8 cellular contexts compared by ENCODE assay signal in the genomic region with DNA sequence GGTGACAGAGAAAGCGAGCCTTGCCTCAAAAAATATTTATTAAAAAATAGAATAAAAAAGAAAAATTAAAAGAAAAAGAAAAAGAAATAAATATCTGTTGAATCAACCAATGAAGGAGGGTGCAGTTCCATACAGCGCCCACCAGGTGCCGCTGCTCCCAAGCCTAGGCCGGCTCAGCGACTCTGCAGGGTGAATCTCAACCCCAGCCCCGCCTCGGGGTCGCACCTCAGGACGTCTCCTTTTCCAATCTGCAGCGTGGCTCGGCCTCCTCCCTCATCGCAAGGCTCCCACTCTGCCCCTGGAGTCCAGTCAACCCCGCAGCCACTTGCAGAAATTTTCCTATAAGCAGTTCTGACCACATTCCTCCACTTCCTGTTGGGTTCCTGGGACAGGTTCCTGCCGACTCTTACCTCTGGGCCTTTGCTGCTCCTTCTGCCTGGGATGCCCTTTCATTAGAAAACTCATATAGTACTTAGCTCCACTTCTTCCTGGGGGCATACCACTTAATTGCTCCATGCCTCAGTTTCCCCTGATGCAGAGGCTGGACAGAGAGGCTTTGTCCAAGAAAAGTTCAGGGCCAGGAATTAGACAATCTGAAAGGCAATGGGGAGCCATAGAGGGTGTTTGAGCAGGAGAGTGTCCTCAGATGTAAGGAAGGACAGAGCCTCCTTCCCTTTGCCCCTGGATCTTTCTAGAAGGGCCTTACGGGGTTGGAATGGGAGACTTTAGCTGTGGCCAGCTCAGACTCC. TPM values are rescaled to one million over a fixed set of nuclear protein-coding genes. Genes with fewer than 3 reads are reported as not detected.
A peak's percentile ranks its signal among the peaks of the same experiment; 100 is the strongest.
DNase-seq lines count a peak whose midpoint lies in the region; ATAC-seq and TF ChIP-seq lines count a peak whose summit lies in the region.

No MANE protein-coding gene starts in this region.

- H3K36me3 Mint-ChIP-seq in WTC11: no peaks in the 10 kb centered on the region

- H3K4me1 ChIP-seq in MM.1S (ENCODE audit: low read length): peaks cover 7% of the 10 kb centered on the region; the same call in 1 of the 2 replicates
- H3K4me1 ChIP-seq in breast epithelium: no peaks in the 10 kb centered on the region

- no peaks in the 10 kb centered on the region for H4K20me1 ChIP-seq in MM.1S (ENCODE audit: insufficient read depth, low read length)

- no peaks in the 10 kb centered on the region for H3K9me2 ChIP-seq in MM.1S (replicated peaks; ENCODE audit: insufficient read depth, low read length)

- CTCF ChIA-PET in WTC11 (lab: Charles Lee): interaction anchor here (0.7 to 3.9 kb wide), 21 partner anchors 9 to 398 kb away, joined by 3 to 21 read pairs (median 5); a partner anchor contains a TSS

- H3K4me3 ChIP-seq in MM.1S (ENCODE audit: low read length) (peak overlapping the region; percentile 46; the same call in 1 of the 2 replicates), breast epithelium (no peak overlapping the region)

- no peak overlapping the region for H3K27ac Mint-ChIP-seq in WTC11

- peak overlapping the region; percentile 37; the same call in 1 of the 2 replicates for H3K4me3 Mint-ChIP-seq in WTC11

- intact Hi-C loops in breast epithelium (cut with DNase I; ENCODE audit: low total_unique reads): no loop called here
- intact Hi-C loops in left colon (cut with DNase I, micrococcal nuclease): loop anchor here in 1 of 2 donors (5.0 kb wide), 1 partner anchor 428 kb away; no protein-coding TSS in a partner anchor

- peaks cover 72% of the 10 kb centered on the region for H3K27me3 ChIP-seq in MM.1S (replicated peaks; ENCODE audit: insufficient read depth, low read length)
- peaks cover 0 to 21% of the 10 kb centered on the region in 2 donors for H3K27me3 ChIP-seq in breast epithelium

- no peaks in the 10 kb centered on the region for H3F3A ChIP-seq in MM.1S (ENCODE audit: insufficient read depth, low read length)

- peaks cover 4% of the 10 kb centered on the region; the same call in 1 of the 2 replicates for H3K27me3 Mint-ChIP-seq in WTC11 (ENCODE audit: low read depth)

- H3K27ac ChIP-seq in MM.1S (ENCODE audit: low read length): no peak overlapping the region
- no peak overlapping the region for H3K27ac ChIP-seq in breast epithelium

- peak; percentile 87 for TF ChIP-seq CTCF in MM.1S (IDR thresholded peaks at IDR 0.05; ENCODE audit: low read length)
- peak; percentile 100 for TF ChIP-seq CTCF in WTC11 (IDR thresholded peaks at IDR 0.05)
- TF ChIP-seq CTCF in breast epithelium (IDR thresholded peaks at IDR 0.05): peak; percentile 78 to 93 (median 87)

- ATAC-seq in WTC11 (peak; percentile 87), left colon (peak; percentile 72), GM21786 (IDR thresholded peaks at IDR 0.05; ENCODE audit: unreplicated experiment) (no peak), HG02885 (IDR thresholded peaks at IDR 0.05; ENCODE audit: poor library complexity, unreplicated experiment) (no peak)

- H3K79me2 ChIP-seq in MM.1S (ENCODE audit: low read length): no peaks in the 10 kb centered on the region

- peak overlapping the region; percentile 60 for H2AFZ ChIP-seq in MM.1S (ENCODE audit: low read length)

- DNase-seq in GDM1 (lab: John Stamatoyannopoulos, UW) (peak; percentile 46), MM.1S (peak; percentile 59), WTC11 (ENCODE audit: low spot score) (peak; percentile 78), breast epithelium (ENCODE audit: low spot score in 2 of 2) (no peak), left colon (peak in 1 of 2 donors; percentile 46)
- DNase-seq in stimulated activated CD4-positive, alpha-beta T cell treated with anti-CD3 and anti-CD28 coated beads, TNF-alpha, amount 100 ng/mL, for 1 hour (ENCODE audit: low read depth in 3 of 3, low spot score in 1 of 3): peak in 2 of 3 donors; percentile 47 to 61

- H3K9me3 ChIP-seq in MM.1S (replicated peaks; ENCODE audit: insufficient read depth, low read length): no peaks in the 10 kb centered on the region
- no peaks in the 10 kb centered on the region for H3K9me3 ChIP-seq in breast epithelium

- H3K9ac ChIP-seq in MM.1S (ENCODE audit: low read length): no peak overlapping the region

- peak overlapping the region; percentile 53; the same call in 1 of the 2 replicates for H3K4me2 ChIP-seq in MM.1S (ENCODE audit: low read depth, low read length)

- H3K9me3 Mint-ChIP-seq in WTC11: no peaks in the 10 kb centered on the region

- no peak for TF ChIP-seq POLR2A in breast epithelium (IDR thresholded peaks at IDR 0.05)

- H3K36me3 ChIP-seq in MM.1S (replicated peaks; ENCODE audit: insufficient read depth, low read length) (no peaks in the 10 kb centered on the region), breast epithelium (no peaks in the 10 kb centered on the region)

- no peaks in the 10 kb centered on the region for H3K4me1 Mint-ChIP-seq in WTC11

- POLR2A ChIA-PET in WTC11 (lab: Charles Lee): no interaction called here

TF ChIP-seq in WTC11, 78 proteins besides CTCF, POLR2A, EP300 and RAD21:
- no peak for TF ChIP-seq OVOL2 (CRISPR knock-in tag; IDR thresholded peaks at IDR 0.05; ENCODE audit: borderline replicate concordance)
- TF ChIP-seq ETV6 (CRISPR knock-in tag; IDR thresholded peaks at IDR 0.05): no peak
- TF ChIP-seq, protein P1, sequence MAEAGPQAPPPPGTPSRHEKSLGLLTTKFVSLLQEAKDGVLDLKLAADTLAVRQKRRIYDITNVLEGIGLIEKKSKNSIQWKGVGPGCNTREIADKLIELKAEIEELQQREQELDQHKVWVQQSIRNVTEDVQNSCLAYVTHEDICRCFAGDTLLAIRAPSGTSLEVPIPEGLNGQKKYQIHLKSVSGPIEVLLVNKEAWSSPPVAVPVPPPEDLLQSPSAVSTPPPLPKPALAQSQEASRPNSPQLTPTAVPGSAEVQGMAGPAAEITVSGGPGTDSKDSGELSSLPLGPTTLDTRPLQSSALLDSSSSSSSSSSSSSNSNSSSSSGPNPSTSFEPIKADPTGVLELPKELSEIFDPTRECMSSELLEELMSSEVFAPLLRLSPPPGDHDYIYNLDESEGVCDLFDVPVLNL (CRISPR knock-in tag; IDR thresholded peaks at IDR 0.05; ENCODE audit: borderline replicate concordance, low read depth): no peak
- TF ChIP-seq HMGA2 (CRISPR knock-in tag; IDR thresholded peaks at IDR 0.05): peak; percentile 94
- 0 out of 2 replicates have a peak, but pooled peaks have one; percentile 62 for TF ChIP-seq GTF2I (CRISPR knock-in tag; conservative IDR thresholded peaks at IDR 0.05)
- TF ChIP-seq ZNF138 (CRISPR knock-in tag; conservative IDR thresholded peaks at IDR 0.05): no peak
- no peak for TF ChIP-seq KAT7 (CRISPR knock-in tag; IDR thresholded peaks at IDR 0.05; ENCODE audit: borderline replicate concordance)

RNA-seq across cellular contexts. Expression of a gene that starts 24.3 kb away (rescaled TPM):
- total RNA-seq in WTC11 (2021) (not detected in 3 replicates), breast epithelium (not detected), left colon (not detected)

RNA-seq across cellular contexts. Expression of a gene that starts 43.8 kb away (rescaled TPM):
- total RNA-seq in WTC11 (2021) (not detected in 3 replicates), breast epithelium (not detected), left colon (not detected)

RNA-seq across cellular contexts. Expression of a gene that starts 44.2 kb away (rescaled TPM):
- total RNA-seq in WTC11 (2021): 11.4 to 16.0 TPM (median 14.8 TPM) in 3 replicates
- 10 to 100 TPM; 23.4 to 68.2 (median 48.2) TPM for total RNA-seq in breast epithelium
- total RNA-seq in left colon: 1 to 10 TPM; 4.2 to 8.9 TPM

Comparison
In these comparisons a context has a peak if more than half of its experiments do, and no peak if none do; other contexts are left out.
1. DNase-seq: peak in GDM1 (single experiment), MM.1S (single experiment), WTC11 (single experiment) and stimulated activated CD4-positive, alpha-beta T cell treated with anti-CD3 and anti-CD28 coated beads, TNF-alpha, amount 100 ng/mL, for 1 hour (2 of 3); none in breast epithelium (0 of 2).
2. ATAC-seq: peak in WTC11 (single experiment) and left colon (single experiment); none in GM21786 (single experiment) and HG02885 (single experiment).
3. Peak in every context shown above with its lines, with median percentiles within 50 percentile points of each other: CTCF ChIP-seq.